In the genomic region with DNA sequence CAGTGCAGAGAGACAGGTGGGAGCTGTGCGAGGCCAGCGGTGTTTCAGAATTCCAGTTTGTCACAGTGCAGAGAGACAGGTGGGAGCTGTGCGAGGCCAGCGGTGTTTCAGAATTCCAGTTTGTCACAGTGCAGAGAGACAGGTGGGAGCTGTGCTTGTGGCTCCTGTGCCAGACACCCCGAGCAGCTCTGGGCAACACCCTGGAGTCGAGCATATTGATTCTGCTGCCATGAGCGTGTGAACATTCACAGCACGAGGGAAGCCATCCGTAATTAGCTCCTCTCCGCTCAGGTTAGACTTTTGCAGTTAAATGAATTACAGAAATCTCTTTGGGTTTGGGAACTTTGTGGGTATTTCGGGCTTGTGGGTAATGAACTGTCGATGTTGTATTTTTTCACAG, we compare ENCODE assay signal across 1 cellular context. TPM values are rescaled to one million over a fixed set of nuclear protein-coding genes. Genes with fewer than 3 reads are reported as not detected.
"Had no signal": no experiment of that assay in that cellular context is flagged by ENCODE, and none has a peak within 500 bp of the region (broad histone marks: within the 10 kb centered on the region; RNA-seq: fewer than 3 reads in every experiment).

No MANE protein-coding gene starts in this region.

RNA-seq across cellular contexts. Expression of gene DOCK1, which starts 11.7 kb away (rescaled TPM):
- polyA plus RNA-seq: naive thymus-derived CD4-positive, alpha-beta T cell had no signal
